ENCODE assay signal across 18 cellular contexts in genomic region chr15:100809587-100809986, GRCh38.
"Had no signal": no experiment of that assay in that cellular context is flagged by ENCODE, and none has a peak within 500 bp of the region (broad histone marks: within the 10 kb centered on the region; RNA-seq: fewer than 3 reads in every experiment).

No MANE protein-coding gene starts in this region.

- H3K9me3 ChIP-seq: psoas muscle, vagina had no signal

- H3K36me3 ChIP-seq: right lobe of liver, tibial artery, upper lobe of right lung, vagina had no signal

- H3K27me3 ChIP-seq: hepatocyte, right lobe of liver, tibial artery, upper lobe of right lung, vagina had no signal

- H3K4me1 ChIP-seq: psoas muscle, right lobe of liver, tibial artery, upper lobe of right lung, vagina had no signal

- H3K27ac ChIP-seq: coronary artery, hepatocyte, psoas muscle, right lobe of liver, tibial artery, upper lobe of right lung, vagina had no signal

- DNase-seq: effector CD8-positive, alpha-beta T cell; foreskin melanocyte; head of caudate nucleus; left colon; left ventricle myocardium superior; naive thymus-derived CD4-positive, alpha-beta T cell; nephron progenitor cell; psoas muscle; retina; right lobe of liver; stimulated activated CD4-positive, alpha-beta T cell treated with anti-CD3 and anti-CD28 coated beads, Interleukin-4, amount 100 ng/mL, for 1 hour; stimulated activated CD8-positive, alpha-beta memory T cell treated with anti-CD3 and anti-CD28 coated beads, Interleukin-4, amount 100 ng/mL, for 48 hours; tibial artery; upper lobe of right lung had no signal

- ATAC-seq: left colon; left ventricle myocardium superior; naive thymus-derived CD4-positive, alpha-beta T cell; psoas muscle; right lobe of liver; stimulated activated memory B cell treated with anti-CD40 and anti-IgM and Interleukin-4, amounts not matched to agents 10 μg/mL and 1 μg/mL and 100 μg/mL, for 72 hours; upper lobe of right lung had no signal

- H3K4me2 ChIP-seq: hepatocyte had no signal

- H3K4me3 ChIP-seq: coronary artery, hepatocyte, psoas muscle, right lobe of liver, tibial artery, upper lobe of right lung, vagina had no signal

- H2AFZ ChIP-seq: hepatocyte had no signal
